In genomic region chr12:52038447-52038846, GRCh38 we compare ENCODE assay signal across 10 cellular contexts. TPM values are rescaled to one million over a fixed set of nuclear protein-coding genes. Genes with fewer than 3 reads are reported as not detected.
DNase-seq lines count a peak whose midpoint lies in the region; ATAC-seq and TF ChIP-seq lines count a peak whose summit lies in the region.
"Had no signal": no experiment of that assay in that cellular context is flagged by ENCODE, and none has a peak within 500 bp of the region (broad histone marks: within the 10 kb centered on the region; RNA-seq: fewer than 3 reads in every experiment).

No MANE protein-coding gene starts in this region.

- intact Hi-C loops in posterior vena cava (cut with DNase I) = no loop called here

- CTCF ChIA-PET in HEK293T (lab: Yijun Ruan, JAX) = interaction anchor here (1.2 to 1.6 kb wide), 2 partner anchors 13 kb away, joined by 5 to 8 read pairs; partner anchors contain the start of gene NR4A1

- POLR2A ChIA-PET in HEK293T (lab: Yijun Ruan, JAX) = no interaction called here

- DNase-seq in CD1c-positive myeloid dendritic cell (ENCODE audit: extremely low spot score) (peak; percentile 39), M059J (ENCODE audit: low read depth) (peak; percentile 18), dermis blood vessel endothelial cell (peak; percentile 64), posterior vena cava (ENCODE audit: low spot score) (peak; percentile 73), HEK293T (ENCODE audit: extremely low spot score) (no peak), NCI-H1105 treated with DMSO at 0.1 percent for 48 hours (lab: John Stamatoyannopoulos, UW) (no peak)
- DNase-seq in central memory CD4-positive, alpha-beta T cell = no peak
- DNase-seq: GDM1, NCI-H446 treated with DMSO at 0.1 percent for 48 hours had no signal

- no peak for ATAC-seq in GM18907 (IDR thresholded peaks at IDR 0.05; ENCODE audit: unreplicated experiment)

TF ChIP-seq in HEK293T, 16 proteins besides CTCF, POLR2A, EP300 and RAD21:
- TF ChIP-seq ZNF384 (IDR thresholded peaks at IDR 0.05) (no peak), ELF4 (IDR thresholded peaks at IDR 0.05) (no peak), FOXK2 (IDR thresholded peaks at IDR 0.05) (no peak), TARDBP (IDR thresholded peaks at IDR 0.05) (no peak), FOXA1 (IDR thresholded peaks at IDR 0.05) (no peak), ARNT (IDR thresholded peaks at IDR 0.05) (no peak), BHLHE40 (IDR thresholded peaks at IDR 0.05; ENCODE audit: borderline replicate concordance) (no peak), LEF1 (IDR thresholded peaks at IDR 0.05; ENCODE audit: borderline replicate concordance) (no peak), NFRKB (IDR thresholded peaks at IDR 0.05) (no peak), FOXM1 (IDR thresholded peaks at IDR 0.05; ENCODE audit: borderline replicate concordance) (no peak), L3MBTL2 (conservative IDR thresholded peaks at IDR 0.05) (no peak)
- TF ChIP-seq, protein P1, sequence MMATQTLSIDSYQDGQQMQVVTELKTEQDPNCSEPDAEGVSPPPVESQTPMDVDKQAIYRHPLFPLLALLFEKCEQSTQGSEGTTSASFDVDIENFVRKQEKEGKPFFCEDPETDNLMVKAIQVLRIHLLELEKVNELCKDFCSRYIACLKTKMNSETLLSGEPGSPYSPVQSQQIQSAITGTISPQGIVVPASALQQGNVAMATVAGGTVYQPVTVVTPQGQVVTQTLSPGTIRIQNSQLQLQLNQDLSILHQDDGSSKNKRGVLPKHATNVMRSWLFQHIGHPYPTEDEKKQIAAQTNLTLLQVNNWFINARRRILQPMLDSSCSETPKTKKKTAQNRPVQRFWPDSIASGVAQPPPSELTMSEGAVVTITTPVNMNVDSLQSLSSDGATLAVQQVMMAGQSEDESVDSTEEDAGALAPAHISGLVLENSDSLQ (IDR thresholded peaks at IDR 0.05) = no peak

RNA-seq across cellular contexts. Expression of gene NR4A1, which starts 12.8 kb away (rescaled TPM):
- total RNA-seq in M059J (2014; rRNA removed; shearing (Covaris generic)) = 0.84 and 2.5 TPM in 2 replicates
- total RNA-seq in dermis blood vessel endothelial cell = 0.70 and 3.1 TPM in 2 replicates
- total RNA-seq in posterior vena cava = 100 to 1,000 TPM; 197 to 567 TPM

RNA-seq across cellular contexts. Expression of gene ATG101, which starts 31.3 kb away (rescaled TPM):
- total RNA-seq in M059J (2014; rRNA removed; shearing (Covaris generic)) = 52.6 and 62.0 TPM in 2 replicates
- total RNA-seq in dermis blood vessel endothelial cell (55.1 and 79.6 TPM in 2 replicates), posterior vena cava (10 to 100 TPM; 26.4 to 30.8 TPM)

RNA-seq across cellular contexts. Expression of gene TAMALIN, which starts 31.7 kb away (rescaled TPM):
- 0.10 and 0.25 TPM in 2 replicates for total RNA-seq in M059J (2014; rRNA removed; shearing (Covaris generic))
- total RNA-seq in dermis blood vessel endothelial cell (35.0 and 49.2 TPM in 2 replicates), posterior vena cava (10 to 100 TPM; 38.0 to 50.6 TPM)

RNA-seq across cellular contexts. Expression of gene SMIM41, which starts 41.1 kb away (rescaled TPM):
- not detected in 2 replicates for total RNA-seq in M059J (2014; rRNA removed; shearing (Covaris generic))
- total RNA-seq in dermis blood vessel endothelial cell (not detected in 2 replicates), posterior vena cava (under 1 TPM in 1 of 2 donors, not detected in 1; 0.19 TPM)

Comparison
In these comparisons a context has a peak if more than half of its experiments do, and no peak if none do; other contexts are left out.
1. DNase-seq: peak in CD1c-positive myeloid dendritic cell (single experiment), M059J (single experiment), dermis blood vessel endothelial cell (single experiment) and posterior vena cava (single experiment); none in central memory CD4-positive, alpha-beta T cell (single experiment), HEK293T (single experiment) and NCI-H1105 treated with DMSO at 0.1 percent for 48 hours (single experiment).
2. RNA of gene NR4A1, which starts 12.8 kb away (total RNA-seq): 197 to 567 TPM in posterior vena cava; 0.70 to 3.1 TPM in dermis blood vessel endothelial cell and 0.84 to 2.5 TPM in M059J; every median in the first group is over 10 times any median in the second.
3. RNA of gene TAMALIN, which starts 31.7 kb away (total RNA-seq): 38.0 to 50.6 TPM in posterior vena cava and 35.0 to 49.2 TPM in dermis blood vessel endothelial cell; 0.10 to 0.25 TPM in M059J; every median in the first group is over 10 times any median in the second.